In genomic region chr3:177800565-177800964, GRCh38 we compare ENCODE assay signal across 15 cellular contexts.
"Had no signal": no experiment of that assay in that cellular context is flagged by ENCODE, and none has a peak within 500 bp of the region (broad histone marks: within the 10 kb centered on the region; RNA-seq: fewer than 3 reads in every experiment).

No MANE protein-coding gene starts in this region.

- H3K4me3 ChIP-seq: hepatocyte, spleen had no signal

- H3K27ac ChIP-seq: hepatocyte, spleen had no signal

- H3K27ac Mint-ChIP-seq: activated CD4-positive, alpha-beta memory T cell treated with anti-CD3 and anti-CD28 coated beads, Interleukin-2, amount 10 ng/mL, durations not matched to agents 7 days and 5 days; activated T-helper 1 cell treated with anti-CD3 and anti-CD28 coated beads, Interleukin-12 subunit alpha, Interleukin-12 subunit beta, Interleukin-2, Interleukin-4 antibody, amounts not matched to agents 30 ng/mL and 10 ng/mL and 1 ng/mL, durations not matched to agents 14 hours and 24 hours and 36 hours; type B pancreatic cell had no signal

- DNase-seq: activated CD4-positive, alpha-beta memory T cell treated with anti-CD3 and anti-CD28 coated beads, Interleukin-2, amount 10 ng/mL, durations not matched to agents 7 days and 5 days; activated CD8-positive, alpha-beta memory T cell treated with anti-CD3 and anti-CD28 coated beads, Interleukin-2, amount 50 U/mL, for 4 hours; activated naive CD4-positive, alpha-beta T cell treated with Interleukin-2 at 50 U/mL for 16 hours; cortex of kidney; effector memory CD4-positive, alpha-beta T cell; posterior cingulate gyrus; right cardiac atrium; spleen; stimulated activated CD4-positive, alpha-beta T cell treated with anti-CD3 and anti-CD28 coated beads, Interleukin-2, amount 100 ng/mL, for 24 hours; stimulated activated naive CD4-positive, alpha-beta T cell; T-helper 9 cell had no signal

- ATAC-seq: right cardiac atrium had no signal

- H3K9me3 ChIP-seq: spleen had no signal

- H3K4me2 ChIP-seq: hepatocyte had no signal

- H3K27me3 Mint-ChIP-seq: activated CD4-positive, alpha-beta memory T cell treated with anti-CD3 and anti-CD28 coated beads, Interleukin-2, amount 10 ng/mL, durations not matched to agents 7 days and 5 days; central memory CD8-positive, alpha-beta T cell; type B pancreatic cell had no signal

- H3K36me3 ChIP-seq: spleen had no signal

- H3K4me1 Mint-ChIP-seq: central memory CD8-positive, alpha-beta T cell had no signal

- H3K36me3 Mint-ChIP-seq: type B pancreatic cell had no signal

- H3K79me2 ChIP-seq: hepatocyte had no signal

- H3K4me1 ChIP-seq: spleen had no signal

- H3K9me3 Mint-ChIP-seq: central memory CD8-positive, alpha-beta T cell; type B pancreatic cell had no signal

- H3K27me3 ChIP-seq: hepatocyte, spleen had no signal

- H2AFZ ChIP-seq: hepatocyte had no signal

- H3K4me3 Mint-ChIP-seq: activated CD4-positive, alpha-beta memory T cell treated with anti-CD3 and anti-CD28 coated beads, Interleukin-2, amount 10 ng/mL, durations not matched to agents 7 days and 5 days; activated T-helper 1 cell treated with anti-CD3 and anti-CD28 coated beads, Interleukin-12 subunit alpha, Interleukin-12 subunit beta, Interleukin-2, Interleukin-4 antibody, amounts not matched to agents 30 ng/mL and 10 ng/mL and 1 ng/mL, durations not matched to agents 14 hours and 24 hours and 36 hours; central memory CD8-positive, alpha-beta T cell; type B pancreatic cell had no signal
